15 cellular contexts compared by ENCODE assay signal in genomic region chr15:60070838-60071493, GRCh38.
DNase-seq lines count a peak whose midpoint lies in the region; ATAC-seq and TF ChIP-seq lines count a peak whose summit lies in the region.
"Had no signal": no experiment of that assay in that cellular context is flagged by ENCODE, and none has a peak within 500 bp of the region (broad histone marks: within the 10 kb centered on the region; RNA-seq: fewer than 3 reads in every experiment).

No MANE protein-coding gene starts in this region.

- no peak overlapping the region for H3K4me3 ChIP-seq in AG10803 (ENCODE audit: low read length)
- H3K4me3 ChIP-seq in cardiac fibroblast (replicated peaks in 1 of 2; ENCODE audit: low read depth in 2 of 2, low read length in 2 of 2): no peak overlapping the region
- no peak overlapping the region for H3K4me3 ChIP-seq in WERI-Rb-1 (ENCODE audit: low read depth, low read length)
- H3K4me3 ChIP-seq: gastrocnemius medialis, lower lobe of right lung had no signal

- H3K4me3 Mint-ChIP-seq in activated naive CD4-positive, alpha-beta T cell treated with anti-CD3 and anti-CD28 coated beads, Interleukin-2, amount 10 ng/mL, durations not matched to agents 7 days and 5 days: no peak overlapping the region

- CTCF ChIA-PET in activated naive CD4-positive, alpha-beta T cell treated with anti-CD3 and anti-CD28 coated beads, Interleukin-2, amount 10 ng/mL, durations not matched to agents 7 days and 5 days (lab: Charles Lee): no interaction called here

- no peaks in the 10 kb centered on the region for H3K36me3 ChIP-seq in WERI-Rb-1
- H3K36me3 ChIP-seq: gastrocnemius medialis, lower lobe of right lung had no signal

- H3K9me3 Mint-ChIP-seq in activated naive CD4-positive, alpha-beta T cell treated with anti-CD3 and anti-CD28 coated beads, Interleukin-2, amount 10 ng/mL, durations not matched to agents 7 days and 5 days: no peaks in the 10 kb centered on the region

- peak; percentile 64 for DNase-seq in AG10803 (ENCODE audit: low read depth)
- peak; percentile 28 for DNase-seq in LoVo (ENCODE audit: low spot score)
- DNase-seq in cardiac fibroblast (ENCODE audit: low read depth in 2 of 2): peak; percentile 74 to 90
- DNase-seq in kidney glomerular epithelial cell (lab: John Stamatoyannopoulos, UW): peak; percentile 19
- no peak for DNase-seq in activated naive CD4-positive, alpha-beta T cell treated with anti-CD3 and anti-CD28 coated beads, Interleukin-2, amount 10 ng/mL, durations not matched to agents 7 days and 5 days
- DNase-seq in WERI-Rb-1: no peak
- no peak for DNase-seq in D341Med (ENCODE audit: low spot score)
- DNase-seq: activated T-cell treated with anti-CD3 and anti-CD28 coated beads for 4 hours; central memory CD4-positive, alpha-beta T cell; gastrocnemius medialis; lower lobe of right lung; NCI-H146; substantia nigra had no signal

- no peaks in the 10 kb centered on the region for H3K36me3 Mint-ChIP-seq in activated naive CD4-positive, alpha-beta T cell treated with anti-CD3 and anti-CD28 coated beads, Interleukin-2, amount 10 ng/mL, durations not matched to agents 7 days and 5 days

- no peak overlapping the region for H3K27ac ChIP-seq in WERI-Rb-1
- H3K27ac ChIP-seq: C4-2B, gastrocnemius medialis, lower lobe of right lung had no signal

- H3K27ac Mint-ChIP-seq in activated naive CD4-positive, alpha-beta T cell treated with anti-CD3 and anti-CD28 coated beads, Interleukin-2, amount 10 ng/mL, durations not matched to agents 7 days and 5 days: no peak overlapping the region

- TF ChIP-seq CTCF in AG10803 (conservative IDR thresholded peaks at IDR 0.05; ENCODE audit: low read length): no peak
- TF ChIP-seq CTCF in cardiac fibroblast (IDR thresholded peaks at IDR 0.05; ENCODE audit: low read depth, low read length): no peak
- TF ChIP-seq CTCF in WERI-Rb-1 (IDR thresholded peaks at IDR 0.05; ENCODE audit: low read depth, low read length): no peak

- no peaks in the 10 kb centered on the region for H3K9me3 ChIP-seq in WERI-Rb-1 (ENCODE audit: severe bottlenecking)
- H3K9me3 ChIP-seq: gastrocnemius medialis, lower lobe of right lung had no signal

- H3K27me3 ChIP-seq in WERI-Rb-1 (ENCODE audit: insufficient read depth, low read depth, severe bottlenecking): no peaks in the 10 kb centered on the region

- H3K4me1 Mint-ChIP-seq in activated naive CD4-positive, alpha-beta T cell treated with anti-CD3 and anti-CD28 coated beads, Interleukin-2, amount 10 ng/mL, durations not matched to agents 7 days and 5 days: peaks cover 20% of the 10 kb centered on the region

- H3K27me3 Mint-ChIP-seq in activated naive CD4-positive, alpha-beta T cell treated with anti-CD3 and anti-CD28 coated beads, Interleukin-2, amount 10 ng/mL, durations not matched to agents 7 days and 5 days: peaks cover 21% of the 10 kb centered on the region

- ATAC-seq in HG02852 (IDR thresholded peaks at IDR 0.05; ENCODE audit: unreplicated experiment): no peak
- ATAC-seq: gastrocnemius medialis had no signal

Comparison
In these comparisons a context has a peak if more than half of its experiments do, and no peak if none do; other contexts are left out.
1. DNase-seq: peak in AG10803 (single experiment), LoVo (single experiment), cardiac fibroblast (2 of 2) and kidney glomerular epithelial cell (single experiment); none in activated naive CD4-positive, alpha-beta T cell treated with anti-CD3 and anti-CD28 coated beads, Interleukin-2, amount 10 ng/mL, durations not matched to agents 7 days and 5 days (single experiment), WERI-Rb-1 (single experiment) and D341Med (single experiment).